ENCODE assay signal across 23 cellular contexts in genomic region chr4:48841045-48841827, GRCh38.
"Had no signal": no experiment of that assay in that cellular context is flagged by ENCODE, and none has a peak within 500 bp of the region (broad histone marks: within the 10 kb centered on the region; RNA-seq: fewer than 3 reads in every experiment).

No MANE protein-coding gene starts in this region.

- H3K27me3 Mint-ChIP-seq: activated CD4-positive, alpha-beta memory T cell treated with anti-CD3 and anti-CD28 coated beads, Interleukin-2, amount 10 ng/mL, durations not matched to agents 7 days and 5 days; activated CD4-positive, alpha-beta T cell treated with anti-CD3 and anti-CD28 coated beads, Interleukin-2, amount 10 ng/mL, durations not matched to agents 24 days and 14 days; activated naive CD8-positive, alpha-beta T cell; effector memory CD8-positive, alpha-beta T cell; naive B cell; stimulated activated naive CD8-positive, alpha-beta T cell treated with anti-CD3 and anti-CD28 coated beads, Interleukin-15, Interleukin-2, amounts not matched to agents 100 ng/mL and 50 ng/mL, for 24 hours had no signal

- H3K4me3 ChIP-seq: adrenal gland, ascending aorta, dorsolateral prefrontal cortex, esophagus muscularis mucosa, heart right ventricle, lung, spleen, thyroid gland, upper lobe of right lung had no signal

- H3K27ac Mint-ChIP-seq: activated CD4-positive, alpha-beta memory T cell treated with anti-CD3 and anti-CD28 coated beads, Interleukin-2, amount 10 ng/mL, durations not matched to agents 7 days and 5 days; activated CD4-positive, alpha-beta T cell treated with anti-CD3 and anti-CD28 coated beads, Interleukin-2, amount 10 ng/mL, durations not matched to agents 24 days and 14 days; activated naive CD8-positive, alpha-beta T cell; effector memory CD8-positive, alpha-beta T cell; stimulated activated naive CD8-positive, alpha-beta T cell treated with anti-CD3 and anti-CD28 coated beads, Interleukin-15, Interleukin-2, amounts not matched to agents 100 ng/mL and 50 ng/mL, for 24 hours had no signal

- H3K4me3 Mint-ChIP-seq: activated CD4-positive, alpha-beta memory T cell treated with anti-CD3 and anti-CD28 coated beads, Interleukin-2, amount 10 ng/mL, durations not matched to agents 7 days and 5 days; activated CD4-positive, alpha-beta T cell treated with anti-CD3 and anti-CD28 coated beads, Interleukin-2, amount 10 ng/mL, durations not matched to agents 24 days and 14 days; activated naive CD8-positive, alpha-beta T cell; effector memory CD8-positive, alpha-beta T cell; naive B cell; stimulated activated naive CD8-positive, alpha-beta T cell treated with anti-CD3 and anti-CD28 coated beads, Interleukin-15, Interleukin-2, amounts not matched to agents 100 ng/mL and 50 ng/mL, for 24 hours had no signal

- H3K4me1 ChIP-seq: adrenal gland, ascending aorta, thyroid gland, upper lobe of right lung had no signal

- DNase-seq: activated CD4-positive, alpha-beta memory T cell treated with anti-CD3 and anti-CD28 coated beads, Interleukin-2, amount 10 ng/mL, durations not matched to agents 7 days and 5 days; activated CD4-positive, alpha-beta T cell treated with anti-CD3 and anti-CD28 coated beads, Interleukin-2, amount 10 ng/mL, durations not matched to agents 24 days and 14 days; activated gamma-delta T cell treated with Interleukin-2 at 50 U/mL for 16 hours; activated T-cell treated with anti-CD3 and anti-CD28 coated beads for 4 hours; adrenal gland; brain microvascular endothelial cell; caudate nucleus; dorsolateral prefrontal cortex; effector memory CD8-positive, alpha-beta T cell; heart right ventricle; naive B cell; retina; spleen; stimulated activated CD4-positive, alpha-beta T cell treated with anti-CD3 and anti-CD28 coated beads, Interleukin-4, amount 100 ng/mL, for 4 hours; substantia nigra; thyroid gland; upper lobe of right lung had no signal

- H3K9me3 ChIP-seq: adrenal gland, ascending aorta, esophagus muscularis mucosa, heart right ventricle, spleen, thyroid gland, upper lobe of right lung had no signal

- H3K9me3 Mint-ChIP-seq: activated CD4-positive, alpha-beta memory T cell treated with anti-CD3 and anti-CD28 coated beads, Interleukin-2, amount 10 ng/mL, durations not matched to agents 7 days and 5 days; activated CD4-positive, alpha-beta T cell treated with anti-CD3 and anti-CD28 coated beads, Interleukin-2, amount 10 ng/mL, durations not matched to agents 24 days and 14 days; effector memory CD8-positive, alpha-beta T cell; naive B cell; stimulated activated naive CD8-positive, alpha-beta T cell treated with anti-CD3 and anti-CD28 coated beads, Interleukin-15, Interleukin-2, amounts not matched to agents 100 ng/mL and 50 ng/mL, for 24 hours had no signal

- H3K27ac ChIP-seq: adrenal gland, ascending aorta, brain microvascular endothelial cell, esophagus muscularis mucosa, heart right ventricle, spleen, thyroid gland, upper lobe of right lung had no signal

- H3K27me3 ChIP-seq: adrenal gland, ascending aorta, brain microvascular endothelial cell, dorsolateral prefrontal cortex, esophagus muscularis mucosa, heart right ventricle, spleen, thyroid gland, upper lobe of right lung had no signal

- ATAC-seq: activated CD4-positive, CD25-positive, alpha-beta regulatory T cell treated with anti-CD3 and anti-CD28 coated beads, Interleukin-2, amount 50 U/mL, for 24 hours; effector memory CD8-positive, alpha-beta T cell; heart right ventricle; upper lobe of right lung had no signal
